Comparison of ENCODE assay signal across 7 cellular contexts in the genomic region with DNA sequence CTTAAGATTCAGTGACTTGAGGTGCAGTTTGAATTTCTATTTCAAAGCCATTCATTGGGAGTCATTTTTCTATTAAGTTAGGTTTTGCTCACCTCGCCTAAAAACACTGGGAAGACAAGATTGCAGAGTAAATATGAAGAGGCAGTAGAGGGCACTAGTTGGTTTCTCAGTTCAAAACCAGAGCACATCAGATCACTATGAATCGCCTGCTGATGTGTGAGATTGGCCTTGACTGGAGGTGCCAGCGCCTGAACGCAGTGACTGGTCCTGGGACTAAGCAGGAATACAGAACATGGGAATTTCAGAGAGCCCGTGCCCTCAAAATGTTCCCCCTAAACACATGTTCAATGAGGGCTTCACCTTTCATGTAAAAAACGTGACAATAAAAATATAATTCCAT.
DNase-seq lines count a peak whose midpoint lies in the region; ATAC-seq and TF ChIP-seq lines count a peak whose summit lies in the region.

No MANE protein-coding gene starts in this region.

- 58% methylated on average over 6 of the region's 6 CpGs for WGBS in hepatocyte (ENCODE audit: low lambda C conversion rate, missing lambda C conversion rate)

- no peaks in the 10 kb centered on the region for H3K9me3 ChIP-seq in hepatocyte (ENCODE audit: low read depth)

- H3K27ac Mint-ChIP-seq in activated naive CD8-positive, alpha-beta T cell treated with anti-CD3 and anti-CD28 coated beads, Interleukin-2, amount 50 U/mL, for 24 hours = peak overlapping the region; percentile 78
- peak overlapping the region; percentile 62 for H3K27ac Mint-ChIP-seq in stimulated activated memory B cell treated with anti-CD40 and anti-IgM and Interleukin-4, amounts not matched to agents 10 μg/mL and 1 μg/mL and 100 μg/mL, for 72 hours

- no peaks in the 10 kb centered on the region for H3K27me3 ChIP-seq in hepatocyte

- no peak overlapping the region for H3K4me3 Mint-ChIP-seq in activated naive CD8-positive, alpha-beta T cell treated with anti-CD3 and anti-CD28 coated beads, Interleukin-2, amount 50 U/mL, for 24 hours
- no peak overlapping the region for H3K4me3 Mint-ChIP-seq in stimulated activated memory B cell treated with anti-CD40 and anti-IgM and Interleukin-4, amounts not matched to agents 10 μg/mL and 1 μg/mL and 100 μg/mL, for 72 hours

- H3K9me3 Mint-ChIP-seq in activated naive CD8-positive, alpha-beta T cell treated with anti-CD3 and anti-CD28 coated beads, Interleukin-2, amount 50 U/mL, for 24 hours = no peaks in the 10 kb centered on the region
- H3K9me3 Mint-ChIP-seq in stimulated activated memory B cell treated with anti-CD40 and anti-IgM and Interleukin-4, amounts not matched to agents 10 μg/mL and 1 μg/mL and 100 μg/mL, for 72 hours = no peaks in the 10 kb centered on the region

- H3K36me3 ChIP-seq in hepatocyte (replicated peaks; ENCODE audit: insufficient read depth, low read depth) = peaks cover 3% of the 10 kb centered on the region

- DNase-seq in GF-D8 (lab: John Stamatoyannopoulos, UW) = peak; percentile 55
- peak; percentile 77 for DNase-seq in H4 (ENCODE audit: low spot score)
- DNase-seq in NCI-H460 (ENCODE audit: extremely low read depth, low read depth) = peak; percentile 78
- DNase-seq in activated naive CD8-positive, alpha-beta T cell treated with anti-CD3 and anti-CD28 coated beads, Interleukin-2, amount 50 U/mL, for 24 hours = peak; percentile 34
- peak; percentile 63 for DNase-seq in hepatocyte (ENCODE audit: low spot score)

- peak; percentile 45 for TF ChIP-seq CTCF in hepatocyte (IDR thresholded peaks at IDR 0.05; ENCODE audit: poor library complexity)

- no peak overlapping the region for H2AFZ ChIP-seq in hepatocyte

- peak; percentile 80 for ATAC-seq in activated naive CD8-positive, alpha-beta T cell treated with anti-CD3 and anti-CD28 coated beads, Interleukin-2, amount 50 U/mL, for 24 hours
- no peak for ATAC-seq in stimulated activated memory B cell treated with anti-CD40 and anti-IgM and Interleukin-4, amounts not matched to agents 10 μg/mL and 1 μg/mL and 100 μg/mL, for 72 hours
- no peak for ATAC-seq in GM18520 (IDR thresholded peaks at IDR 0.05; ENCODE audit: unreplicated experiment)

- peak overlapping the region; percentile 53 for H3K27ac ChIP-seq in hepatocyte

- no peak overlapping the region for H3K4me3 ChIP-seq in hepatocyte

- no peaks in the 10 kb centered on the region for H3K9me2 ChIP-seq in hepatocyte (replicated peaks; ENCODE audit: insufficient read depth)

- H3K36me3 Mint-ChIP-seq in activated naive CD8-positive, alpha-beta T cell treated with anti-CD3 and anti-CD28 coated beads, Interleukin-2, amount 50 U/mL, for 24 hours (ENCODE audit: low read depth) = peaks cover 39% of the 10 kb centered on the region
- H3K36me3 Mint-ChIP-seq in stimulated activated memory B cell treated with anti-CD40 and anti-IgM and Interleukin-4, amounts not matched to agents 10 μg/mL and 1 μg/mL and 100 μg/mL, for 72 hours = peaks cover 42% of the 10 kb centered on the region

- no peaks in the 10 kb centered on the region for H4K20me1 ChIP-seq in hepatocyte (ENCODE audit: insufficient read depth, poor library complexity, severe bottlenecking)

- peaks cover 27% of the 10 kb centered on the region for H3K4me1 ChIP-seq in hepatocyte (ENCODE audit: insufficient read depth)

- no peaks in the 10 kb centered on the region for H3K79me2 ChIP-seq in hepatocyte

- no peaks in the 10 kb centered on the region for H3K27me3 Mint-ChIP-seq in activated naive CD8-positive, alpha-beta T cell treated with anti-CD3 and anti-CD28 coated beads, Interleukin-2, amount 50 U/mL, for 24 hours
- H3K27me3 Mint-ChIP-seq in stimulated activated memory B cell treated with anti-CD40 and anti-IgM and Interleukin-4, amounts not matched to agents 10 μg/mL and 1 μg/mL and 100 μg/mL, for 72 hours = no peaks in the 10 kb centered on the region

- no peak overlapping the region for H3K4me2 ChIP-seq in hepatocyte

- H3K4me1 Mint-ChIP-seq in activated naive CD8-positive, alpha-beta T cell treated with anti-CD3 and anti-CD28 coated beads, Interleukin-2, amount 50 U/mL, for 24 hours = peaks cover 31% of the 10 kb centered on the region
- H3K4me1 Mint-ChIP-seq in stimulated activated memory B cell treated with anti-CD40 and anti-IgM and Interleukin-4, amounts not matched to agents 10 μg/mL and 1 μg/mL and 100 μg/mL, for 72 hours = peaks cover 7% of the 10 kb centered on the region
